ENCODE assay signal across 1 cellular context in the genomic region with DNA sequence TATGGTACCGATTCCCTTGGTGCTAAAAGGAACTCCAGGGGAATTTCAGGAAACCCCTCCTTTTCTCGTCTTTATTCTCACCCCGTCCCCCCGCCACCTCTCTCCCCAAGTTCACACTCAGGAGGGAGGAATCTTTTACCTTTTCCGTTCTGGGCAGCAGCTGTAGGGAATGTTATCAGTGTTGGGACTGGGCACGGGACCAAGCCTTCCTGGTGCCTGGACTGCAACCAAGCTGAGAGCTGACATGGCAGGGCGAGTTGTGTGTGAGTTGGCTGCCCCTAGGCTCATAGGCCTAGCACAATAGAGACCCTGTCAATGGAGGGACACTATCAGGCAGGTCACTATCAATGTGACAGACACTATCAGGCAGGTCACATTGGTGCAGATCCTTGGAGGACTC.
TF ChIP-seq lines count a peak whose summit lies in the region.

No MANE protein-coding gene starts in this region.

TF ChIP-seq in GM23338, 12 proteins besides CTCF, POLR2A, EP300 and RAD21 (continued from another document):
- TF ChIP-seq, protein P1, sequence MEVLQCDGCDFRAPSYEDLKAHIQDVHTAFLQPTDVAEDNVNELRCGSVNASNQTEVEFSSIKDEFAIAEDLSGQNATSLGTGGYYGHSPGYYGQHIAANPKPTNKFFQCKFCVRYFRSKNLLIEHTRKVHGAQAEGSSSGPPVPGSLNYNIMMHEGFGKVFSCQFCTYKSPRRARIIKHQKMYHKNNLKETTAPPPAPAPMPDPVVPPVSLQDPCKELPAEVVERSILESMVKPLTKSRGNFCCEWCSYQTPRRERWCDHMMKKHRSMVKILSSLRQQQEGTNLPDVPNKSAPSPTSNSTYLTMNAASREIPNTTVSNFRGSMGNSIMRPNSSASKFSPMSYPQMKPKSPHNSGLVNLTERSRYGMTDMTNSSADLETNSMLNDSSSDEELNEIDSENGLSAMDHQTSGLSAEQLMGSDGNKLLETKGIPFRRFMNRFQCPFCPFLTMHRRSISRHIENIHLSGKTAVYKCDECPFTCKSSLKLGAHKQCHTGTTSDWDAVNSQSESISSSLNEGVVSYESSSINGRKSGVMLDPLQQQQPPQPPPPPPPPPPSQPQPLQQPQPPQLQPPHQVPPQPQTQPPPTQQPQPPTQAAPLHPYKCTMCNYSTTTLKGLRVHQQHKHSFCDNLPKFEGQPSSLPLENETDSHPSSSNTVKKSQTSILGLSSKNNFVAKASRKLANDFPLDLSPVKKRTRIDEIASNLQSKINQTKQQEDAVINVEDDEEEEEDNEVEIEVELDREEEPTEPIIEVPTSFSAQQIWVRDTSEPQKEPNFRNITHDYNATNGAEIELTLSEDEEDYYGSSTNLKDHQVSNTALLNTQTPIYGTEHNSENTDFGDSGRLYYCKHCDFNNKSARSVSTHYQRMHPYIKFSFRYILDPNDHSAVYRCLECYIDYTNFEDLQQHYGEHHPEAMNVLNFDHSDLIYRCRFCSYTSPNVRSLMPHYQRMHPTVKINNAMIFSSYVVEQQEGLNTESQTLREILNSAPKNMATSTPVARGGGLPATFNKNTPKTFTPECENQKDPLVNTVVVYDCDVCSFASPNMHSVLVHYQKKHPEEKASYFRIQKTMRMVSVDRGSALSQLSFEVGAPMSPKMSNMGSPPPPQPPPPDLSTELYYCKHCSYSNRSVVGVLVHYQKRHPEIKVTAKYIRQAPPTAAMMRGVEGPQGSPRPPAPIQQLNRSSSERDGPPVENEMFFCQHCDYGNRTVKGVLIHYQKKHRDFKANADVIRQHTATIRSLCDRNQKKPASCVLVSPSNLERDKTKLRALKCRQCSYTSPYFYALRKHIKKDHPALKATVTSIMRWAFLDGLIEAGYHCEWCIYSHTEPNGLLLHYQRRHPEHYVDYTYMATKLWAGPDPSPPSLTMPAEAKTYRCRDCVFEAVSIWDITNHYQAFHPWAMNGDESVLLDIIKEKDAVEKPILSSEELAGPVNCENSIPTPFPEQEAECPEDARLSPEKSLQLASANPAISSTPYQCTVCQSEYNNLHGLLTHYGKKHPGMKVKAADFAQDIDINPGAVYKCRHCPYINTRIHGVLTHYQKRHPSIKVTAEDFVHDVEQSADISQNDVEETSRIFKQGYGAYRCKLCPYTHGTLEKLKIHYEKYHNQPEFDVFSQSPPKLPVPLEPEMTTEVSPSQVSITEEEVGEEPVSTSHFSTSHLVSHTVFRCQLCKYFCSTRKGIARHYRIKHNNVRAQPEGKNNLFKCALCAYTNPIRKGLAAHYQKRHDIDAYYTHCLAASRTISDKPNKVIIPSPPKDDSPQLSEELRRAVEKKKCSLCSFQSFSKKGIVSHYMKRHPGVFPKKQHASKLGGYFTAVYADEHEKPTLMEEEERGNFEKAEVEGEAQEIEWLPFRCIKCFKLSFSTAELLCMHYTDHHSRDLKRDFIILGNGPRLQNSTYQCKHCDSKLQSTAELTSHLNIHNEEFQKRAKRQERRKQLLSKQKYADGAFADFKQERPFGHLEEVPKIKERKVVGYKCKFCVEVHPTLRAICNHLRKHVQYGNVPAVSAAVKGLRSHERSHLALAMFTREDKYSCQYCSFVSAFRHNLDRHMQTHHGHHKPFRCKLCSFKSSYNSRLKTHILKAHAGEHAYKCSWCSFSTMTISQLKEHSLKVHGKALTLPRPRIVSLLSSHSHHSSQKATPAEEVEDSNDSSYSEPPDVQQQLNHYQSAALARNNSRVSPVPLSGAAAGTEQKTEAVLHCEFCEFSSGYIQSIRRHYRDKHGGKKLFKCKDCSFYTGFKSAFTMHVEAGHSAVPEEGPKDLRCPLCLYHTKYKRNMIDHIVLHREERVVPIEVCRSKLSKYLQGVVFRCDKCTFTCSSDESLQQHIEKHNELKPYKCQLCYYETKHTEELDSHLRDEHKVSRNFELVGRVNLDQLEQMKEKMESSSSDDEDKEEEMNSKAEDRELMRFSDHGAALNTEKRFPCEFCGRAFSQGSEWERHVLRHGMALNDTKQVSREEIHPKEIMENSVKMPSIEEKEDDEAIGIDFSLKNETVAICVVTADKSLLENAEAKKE (CRISPR knock-in tag; IDR thresholded peaks at IDR 0.05), result no peak
